12 cellular contexts compared by ENCODE assay signal in the genomic region with DNA sequence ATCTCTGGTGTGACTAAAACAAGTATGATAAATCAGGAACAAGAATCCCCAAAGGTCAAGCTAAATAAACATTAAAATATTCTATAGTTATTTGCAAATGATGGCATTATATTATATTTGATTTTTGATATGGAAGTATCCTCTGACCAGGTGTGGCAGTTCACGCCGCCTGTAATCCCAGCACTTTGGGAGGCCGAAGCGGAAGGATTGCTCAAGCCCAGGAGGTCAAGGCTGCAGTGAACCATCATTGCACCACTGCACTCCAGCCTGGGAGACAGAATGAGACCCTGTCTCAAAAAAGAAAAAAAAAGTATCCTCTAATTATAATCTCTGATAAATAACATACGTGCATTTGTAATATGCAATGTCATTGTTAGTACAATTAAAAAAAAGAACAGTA. TPM values are rescaled to one million over a fixed set of nuclear protein-coding genes. Genes with fewer than 3 reads are reported as not detected.
"Had no signal": no experiment of that assay in that cellular context is flagged by ENCODE, and none has a peak within 500 bp of the region (broad histone marks: within the 10 kb centered on the region; RNA-seq: fewer than 3 reads in every experiment).

No MANE protein-coding gene starts in this region.

- H3K36me3 ChIP-seq: HAP-1 had no signal

- H3K9me3 ChIP-seq: HAP-1 had no signal

- H3K27ac ChIP-seq: GM23248 had no signal

- DNase-seq: GOT3, H7, H9, HCEC 1CT, HFFc6 had no signal

- ATAC-seq: GM23338, HCT116 had no signal

- H3K4me1 ChIP-seq: HAP-1 had no signal

- H3K9ac ChIP-seq: GM23248 had no signal

- H3K4me2 ChIP-seq: GM23338 had no signal

- H2AFZ ChIP-seq: GM23248, GM23338 had no signal

- FAIRE-seq: H1, H54 had no signal

- H3K4me3 ChIP-seq: GM23248, GM23338, HAP-1 had no signal

RNA-seq across cellular contexts. Expression of a gene that starts 6.6 kb away (rescaled TPM):
- total RNA-seq: GM23248, H4, HFFc6 had no signal
- polyA plus RNA-seq: GM23248 had no signal

RNA-seq across cellular contexts. Expression of a gene that starts 46.2 kb away (rescaled TPM):
- total RNA-seq: GM23248, GM23338, H1, H4, H7, H9, HFFc6 had no signal
- polyA plus RNA-seq: GM23248, GM23338, H1 had no signal
